1 cellular context compared by ENCODE assay signal in the genomic region with DNA sequence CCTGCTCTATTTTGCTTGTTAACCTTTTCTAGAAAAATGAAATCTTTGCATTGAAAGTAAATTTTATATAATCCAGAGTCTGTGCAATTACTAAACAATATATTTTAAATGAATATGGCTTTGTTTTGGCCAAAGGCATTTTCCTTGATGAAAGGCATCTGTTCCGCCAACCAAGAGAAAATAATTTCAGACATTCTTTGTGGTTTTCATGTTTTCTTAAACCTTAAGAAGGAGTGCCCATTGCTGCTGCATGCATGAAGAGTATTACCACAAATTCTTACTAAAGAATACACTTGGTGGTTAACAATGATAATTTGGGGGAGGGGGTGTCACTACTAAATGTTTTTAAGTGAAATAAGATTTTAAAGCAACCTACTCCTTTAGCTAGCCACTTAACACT.
TF ChIP-seq lines count a peak whose summit lies in the region.

No MANE protein-coding gene starts in this region.

TF ChIP-seq in SK-N-SH, 30 proteins besides CTCF, POLR2A, EP300 and RAD21 (continued from another document):
- TF ChIP-seq RCOR1 (IDR thresholded peaks at IDR 0.05; ENCODE audit: low read length) (no peak), SIN3A (IDR thresholded peaks at IDR 0.05; ENCODE audit: borderline replicate concordance, low read depth, low read length) (no peak), MEF2A (IDR thresholded peaks at IDR 0.05; ENCODE audit: borderline replicate concordance, low read depth) (no peak), ELF1 (IDR thresholded peaks at IDR 0.05) (no peak), MAX (IDR thresholded peaks at IDR 0.05; ENCODE audit: low read depth) (0 out of 2 replicates have a peak, but pooled peaks have one; percentile 21), GATA2 (CRISPR knock-in tag; IDR thresholded peaks at IDR 0.05) (no peak), FOXM1 (IDR thresholded peaks at IDR 0.05; ENCODE audit: low read depth) (no peak), IRF3 (IDR thresholded peaks at IDR 0.05; ENCODE audit: low read depth, low read length) (no peak), FOXJ3 (CRISPR knock-in tag; IDR thresholded peaks at IDR 0.05) (no peak), RFX5 (IDR thresholded peaks at IDR 0.05; ENCODE audit: low read length) (no peak), TCF12 (IDR thresholded peaks at IDR 0.05) (peak; percentile 88), MXI1 (IDR thresholded peaks at IDR 0.05; ENCODE audit: low read depth, low read length) (no peak), RXRA (IDR thresholded peaks at IDR 0.05; ENCODE audit: borderline replicate concordance, low read depth) (no peak), JUND (IDR thresholded peaks at IDR 0.05) (peak; percentile 34; the same call in 1 of the 2 replicates), FOSL2 (IDR thresholded peaks at IDR 0.05; ENCODE audit: borderline replicate concordance, low read depth) (0 out of 2 replicates have a peak, but pooled peaks have one; percentile 25), TAF1 (IDR thresholded peaks at IDR 0.05; ENCODE audit: borderline replicate concordance, low read depth, low read length) (no peak), SMC3 (IDR thresholded peaks at IDR 0.05; ENCODE audit: low read depth, low read length) (no peak), TEAD4 (IDR thresholded peaks at IDR 0.05; ENCODE audit: borderline replicate concordance, insufficient read depth) (peak; percentile 42; the same call in 1 of the 2 replicates), CHD2 (IDR thresholded peaks at IDR 0.05; ENCODE audit: low read length, partially characterized antibody) (no peak), NFIC (IDR thresholded peaks at IDR 0.05; ENCODE audit: borderline replicate concordance) (no peak)
- TF ChIP-seq, protein P1, sequence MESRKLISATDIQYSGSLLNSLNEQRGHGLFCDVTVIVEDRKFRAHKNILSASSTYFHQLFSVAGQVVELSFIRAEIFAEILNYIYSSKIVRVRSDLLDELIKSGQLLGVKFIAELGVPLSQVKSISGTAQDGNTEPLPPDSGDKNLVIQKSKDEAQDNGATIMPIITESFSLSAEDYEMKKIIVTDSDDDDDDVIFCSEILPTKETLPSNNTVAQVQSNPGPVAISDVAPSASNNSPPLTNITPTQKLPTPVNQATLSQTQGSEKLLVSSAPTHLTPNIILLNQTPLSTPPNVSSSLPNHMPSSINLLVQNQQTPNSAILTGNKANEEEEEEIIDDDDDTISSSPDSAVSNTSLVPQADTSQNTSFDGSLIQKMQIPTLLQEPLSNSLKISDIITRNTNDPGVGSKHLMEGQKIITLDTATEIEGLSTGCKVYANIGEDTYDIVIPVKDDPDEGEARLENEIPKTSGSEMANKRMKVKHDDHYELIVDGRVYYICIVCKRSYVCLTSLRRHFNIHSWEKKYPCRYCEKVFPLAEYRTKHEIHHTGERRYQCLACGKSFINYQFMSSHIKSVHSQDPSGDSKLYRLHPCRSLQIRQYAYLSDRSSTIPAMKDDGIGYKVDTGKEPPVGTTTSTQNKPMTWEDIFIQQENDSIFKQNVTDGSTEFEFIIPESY (IDR thresholded peaks at IDR 0.05; ENCODE audit: borderline replicate concordance, low read depth): no peak
- TF ChIP-seq, protein P2, sequence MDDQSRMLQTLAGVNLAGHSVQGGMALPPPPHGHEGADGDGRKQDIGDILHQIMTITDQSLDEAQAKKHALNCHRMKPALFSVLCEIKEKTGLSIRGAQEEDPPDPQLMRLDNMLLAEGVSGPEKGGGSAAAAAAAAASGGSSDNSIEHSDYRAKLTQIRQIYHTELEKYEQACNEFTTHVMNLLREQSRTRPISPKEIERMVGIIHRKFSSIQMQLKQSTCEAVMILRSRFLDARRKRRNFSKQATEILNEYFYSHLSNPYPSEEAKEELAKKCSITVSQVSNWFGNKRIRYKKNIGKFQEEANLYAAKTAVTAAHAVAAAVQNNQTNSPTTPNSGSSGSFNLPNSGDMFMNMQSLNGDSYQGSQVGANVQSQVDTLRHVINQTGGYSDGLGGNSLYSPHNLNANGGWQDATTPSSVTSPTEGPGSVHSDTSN (IDR thresholded peaks at IDR 0.05): peak; percentile 55
